In genomic region chr10:9209105-9209798, GRCh38 we compare ENCODE assay signal across 1 cellular context.
TF ChIP-seq lines count a peak whose summit lies in the region.

No MANE protein-coding gene starts in this region.

TF ChIP-seq in K562, 482 proteins besides CTCF, POLR2A, EP300 and RAD21 (continued from another document):
- TF ChIP-seq GTF2B (IDR thresholded peaks at IDR 0.05; ENCODE audit: extremely low read depth, insufficient read length) (no peak), ZNF668 (CRISPR knock-in tag; IDR thresholded peaks at IDR 0.05) (no peak), BMI1 (IDR thresholded peaks at IDR 0.05; ENCODE audit: low read length) (no peak), SIRT6 (IDR thresholded peaks at IDR 0.05; ENCODE audit: low read depth, low read length) (no peak), HNRNPL (IDR thresholded peaks at IDR 0.05; ENCODE audit: low read depth, low read length) (no peak), SMC3 (conservative IDR thresholded peaks at IDR 0.05; ENCODE audit: insufficient read depth, low read depth, low read length) (peak; percentile 77), HDAC2 (IDR thresholded peaks at IDR 0.05) (no peak), BCOR (IDR thresholded peaks at IDR 0.05) (no peak)
